8 cellular contexts compared by ENCODE assay signal in the genomic region with DNA sequence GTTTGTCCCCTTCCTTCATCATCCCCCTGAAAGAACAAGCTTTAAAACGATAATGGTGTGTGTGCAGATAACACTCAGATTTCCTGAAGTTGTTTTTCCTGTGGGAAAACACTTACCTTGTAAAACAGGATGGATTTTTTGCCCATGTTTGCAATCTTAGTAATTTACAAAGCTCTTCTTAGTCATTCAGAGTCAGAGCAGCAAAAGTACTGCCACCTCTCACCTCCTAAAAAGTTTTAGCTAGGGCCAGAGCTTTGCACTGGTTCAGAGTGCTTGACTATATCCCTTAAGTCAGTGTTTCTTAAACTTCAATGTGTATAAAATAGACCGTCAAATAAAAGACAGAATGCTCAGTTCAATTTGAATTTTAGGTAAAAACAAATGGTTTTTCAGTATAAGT.
"Had no signal": no experiment of that assay in that cellular context is flagged by ENCODE, and none has a peak within 500 bp of the region (broad histone marks: within the 10 kb centered on the region; RNA-seq: fewer than 3 reads in every experiment).

No MANE protein-coding gene starts in this region.

- DNase-seq: IMR-90, KBM-7, KG1 had no signal

- H3K27ac ChIP-seq: HL-60 had no signal

- H3K27ac Mint-ChIP-seq: IgD-negative memory B cell had no signal

- H3K27me3 Mint-ChIP-seq: IgD-negative memory B cell had no signal

- H3K4me3 Mint-ChIP-seq: IgD-negative memory B cell had no signal

- H3K4me3 ChIP-seq: K562 had no signal

- H3K4me1 Mint-ChIP-seq: IgD-negative memory B cell had no signal

- ATAC-seq: HepG2, K562 had no signal

- H3K36me3 Mint-ChIP-seq: IgD-negative memory B cell had no signal

- FAIRE-seq: HepG2, HTR-8/SVneo, K562 had no signal
